24 cellular contexts compared by ENCODE assay signal in the genomic region with DNA sequence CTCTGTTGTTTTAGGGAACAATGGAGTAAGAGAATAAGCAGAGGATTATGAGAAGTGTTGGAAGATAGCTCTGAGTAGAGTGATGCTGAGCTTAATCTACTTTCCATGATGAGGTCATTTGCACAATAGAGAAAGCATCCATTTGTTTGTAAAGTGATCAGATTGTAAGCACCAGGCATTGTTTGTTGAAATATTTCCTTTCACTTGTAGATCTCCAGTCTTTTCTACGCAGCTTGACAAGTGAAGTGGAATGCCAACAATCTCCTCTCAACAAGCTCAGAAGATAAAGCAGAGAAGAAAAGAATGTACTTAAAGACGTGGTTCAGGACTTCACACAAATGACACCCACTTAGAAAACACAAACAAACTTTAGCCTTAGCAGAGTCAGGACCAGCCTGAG.
DNase-seq lines count a peak whose midpoint lies in the region; ATAC-seq and TF ChIP-seq lines count a peak whose summit lies in the region.
"Had no signal": no experiment of that assay in that cellular context is flagged by ENCODE, and none has a peak within 500 bp of the region (broad histone marks: within the 10 kb centered on the region; RNA-seq: fewer than 3 reads in every experiment).

No MANE protein-coding gene starts in this region.

- H3K4ac ChIP-seq in H9 (ENCODE audit: low read depth, low read length), result no peak overlapping the region

- no peaks in the 10 kb centered on the region for H4K20me1 ChIP-seq in H9 (ENCODE audit: control insufficient read depth, insufficient read depth, insufficient read length)
- no peaks in the 10 kb centered on the region for H4K20me1 ChIP-seq in osteoblast (ENCODE audit: insufficient read depth, low read length)

- H3K36me3 Mint-ChIP-seq in H9 (ENCODE audit: insufficient read depth in 1 of 3, low read depth in 3 of 3), result peaks cover 0 to 4% (median 0%) of the 10 kb centered on the region in 3 experiments; a peak in 2 of 7 replicates
- H3K36me3 Mint-ChIP-seq: activated CD8-positive, alpha-beta memory T cell treated with anti-CD3 and anti-CD28 coated beads, Interleukin-2, amount 10 ng/mL, durations not matched to agents 7 days and 5 days; activated naive CD4-positive, alpha-beta T cell treated with anti-CD3 and anti-CD28 coated beads, Interleukin-2, amount 50 U/mL, for 24 hours; T-cell had no signal

- no peak overlapping the region for H4K91ac ChIP-seq in H9 (ENCODE audit: insufficient read length, low read depth, low read length)

- H3K27me3 ChIP-seq in H9 (ENCODE audit: insufficient read depth, low read length) (peaks cover 23% of the 10 kb centered on the region; the same call in 1 of the 2 replicates), NT2/D1 (ENCODE audit: insufficient read depth, insufficient read length) (no peaks in the 10 kb centered on the region), osteoblast (ENCODE audit: insufficient read depth, low read length) (no peaks in the 10 kb centered on the region), breast epithelium (no peaks in the 10 kb centered on the region)
- H3K27me3 ChIP-seq: transverse colon had no signal

- no peak overlapping the region for H2BK15ac ChIP-seq in H9 (ENCODE audit: low read depth, low read length)

- DNase-seq in H9, result peak; percentile 44
- peak; percentile 80 for DNase-seq in NT2/D1 (ENCODE audit: low read depth, low spot score)
- peak; percentile 86 for DNase-seq in iPS DF 4.7 (ENCODE audit: extremely low read depth, low spot score)
- no peak for DNase-seq in osteoblast (ENCODE audit: insufficient read length, low spot score, missing footprints)
- no peak for DNase-seq in dermis blood vessel endothelial cell
- no peak for DNase-seq in posterior vena cava (ENCODE audit: low spot score)
- no peak for DNase-seq in breast epithelium (ENCODE audit: low spot score in 2 of 2)
- DNase-seq: activated CD4-positive, alpha-beta T cell treated with anti-CD3 and anti-CD28 coated beads for 4 hours; activated CD8-positive, alpha-beta memory T cell treated with anti-CD3 and anti-CD28 coated beads, Interleukin-2, amount 10 ng/mL, durations not matched to agents 7 days and 5 days; CD4-positive, alpha-beta T cell; HFFc6; MM.1S; NCI-H1436 treated with DMSO at 0.1 percent for 48 hours; PC-9; stimulated activated naive CD4-positive, alpha-beta T cell; T-cell; transverse colon had no signal

- no peak overlapping the region for H2BK12ac ChIP-seq in H9 (ENCODE audit: insufficient read length, low read depth, low read length)

- H3K4me2 ChIP-seq in H9 (ENCODE audit: insufficient read depth, insufficient read length, low read length), result peak overlapping the region; percentile 7
- no peak overlapping the region for H3K4me2 ChIP-seq in osteoblast (ENCODE audit: insufficient read depth, low read length)
- H3K4me2 ChIP-seq: PC-9 had no signal

- H3K18ac ChIP-seq in H9 (ENCODE audit: insufficient read length, low read depth, low read length), result no peak overlapping the region

- peak overlapping the region in 2 of 3 experiments; percentile 9 to 97; a peak in 3 of 7 replicates for H3K27ac Mint-ChIP-seq in H9
- H3K27ac Mint-ChIP-seq: activated CD8-positive, alpha-beta memory T cell treated with anti-CD3 and anti-CD28 coated beads, Interleukin-2, amount 10 ng/mL, durations not matched to agents 7 days and 5 days; activated naive CD4-positive, alpha-beta T cell treated with anti-CD3 and anti-CD28 coated beads, Interleukin-2, amount 50 U/mL, for 24 hours; activated T-helper 1 cell treated with anti-CD3 and anti-CD28 coated beads, Interleukin-12 subunit alpha, Interleukin-12 subunit beta, Interleukin-2, Interleukin-4 antibody, amounts not matched to agents 30 ng/mL and 10 ng/mL and 1 ng/mL, durations not matched to agents 14 hours and 24 hours and 36 hours; CD4-positive, alpha-beta T cell; HFFc6; T-cell had no signal

- H3K4me3 ChIP-seq in NT2/D1 (ENCODE audit: insufficient read length, low read depth) (no peak overlapping the region), osteoblast (ENCODE audit: insufficient read depth, low read length) (no peak overlapping the region), breast epithelium (no peak overlapping the region)
- H3K4me3 ChIP-seq: lung, PC-9, prostate gland, skin epidermis, transverse colon had no signal

- peaks cover 0 to 3% of the 10 kb centered on the region in 2 experiments; a peak in 1 of 5 replicates for H3K9me3 Mint-ChIP-seq in H9
- H3K9me3 Mint-ChIP-seq: activated naive CD4-positive, alpha-beta T cell treated with anti-CD3 and anti-CD28 coated beads, Interleukin-2, amount 50 U/mL, for 24 hours; activated T-helper 1 cell treated with anti-CD3 and anti-CD28 coated beads, Interleukin-12 subunit alpha, Interleukin-12 subunit beta, Interleukin-2, Interleukin-4 antibody, amounts not matched to agents 30 ng/mL and 10 ng/mL and 1 ng/mL, durations not matched to agents 14 hours and 24 hours and 36 hours; CD4-positive, alpha-beta T cell; HFFc6; T-cell had no signal

- H3K23ac ChIP-seq in H9 (ENCODE audit: insufficient read length, low read depth, low read length), result no peak overlapping the region

- intact Hi-C loops in posterior vena cava (cut with DNase I) (no loop called here), breast epithelium (cut with DNase I; ENCODE audit: low total_unique reads) (no loop called here)

- no peaks in the 10 kb centered on the region for H3K79me2 ChIP-seq in H9 (ENCODE audit: insufficient read depth, low read length)
- no peaks in the 10 kb centered on the region for H3K79me2 ChIP-seq in osteoblast (ENCODE audit: insufficient read depth, low read length)

- H4K5ac ChIP-seq in H9 (ENCODE audit: insufficient read length, low read depth, low read length), result no peak overlapping the region

- H2AK5ac ChIP-seq in H9 (ENCODE audit: insufficient read length, low read length), result no peak overlapping the region

- H3K23me2 ChIP-seq in H9 (ENCODE audit: insufficient read length, low read depth, low read length, poor library complexity, severe bottlenecking), result no peaks in the 10 kb centered on the region

- no peak for ATAC-seq in GM21786 (IDR thresholded peaks at IDR 0.05; ENCODE audit: unreplicated experiment)
- ATAC-seq: activated CD8-positive, alpha-beta memory T cell treated with anti-CD3 and anti-CD28 coated beads, Interleukin-2, amount 10 ng/mL, durations not matched to agents 7 days and 5 days; T-cell had no signal

- H2AFZ ChIP-seq in H9 (ENCODE audit: low read length), result no peak overlapping the region
- peak overlapping the region; percentile 32 for H2AFZ ChIP-seq in osteoblast (ENCODE audit: low read length)
- H2AFZ ChIP-seq: PC-9 had no signal

- H2BK20ac ChIP-seq in H9 (ENCODE audit: low read depth, low read length, poor library complexity, severe bottlenecking), result no peak overlapping the region

- TF ChIP-seq CTCF in H9 (conservative IDR thresholded peaks at IDR 0.05), result no peak
- no peak for TF ChIP-seq CTCF in osteoblast (IDR thresholded peaks at IDR 0.05; ENCODE audit: extremely low read depth, low read depth, low read length)
- TF ChIP-seq CTCF in breast epithelium (IDR thresholded peaks at IDR 0.05), result no peak

- H3K9me3 ChIP-seq in H9 (ENCODE audit: control insufficient read depth, low read depth, low read length) (no peaks in the 10 kb centered on the region), NT2/D1 (ENCODE audit: insufficient read depth, low read length) (peaks cover 5% of the 10 kb centered on the region; the same call in 1 of the 2 replicates), osteoblast (ENCODE audit: low read depth, low read length) (no peaks in the 10 kb centered on the region), breast epithelium (no peaks in the 10 kb centered on the region)
- H3K9me3 ChIP-seq: prostate gland, transverse colon had no signal

- H3K9ac ChIP-seq in H9 (ENCODE audit: extremely low read depth, insufficient read length, low read length) (no peak overlapping the region), NT2/D1 (ENCODE audit: insufficient read length, low read depth) (no peak overlapping the region)

- no peak for TF ChIP-seq POLR2A in breast epithelium (IDR thresholded peaks at IDR 0.05)

- no peak overlapping the region for H2BK120ac ChIP-seq in H9 (ENCODE audit: low read depth, low read length, poor library complexity, severe bottlenecking)

- no peak overlapping the region for H4K8ac ChIP-seq in H9 (replicated peaks; ENCODE audit: insufficient read length, low read depth, low read length)

- no peak overlapping the region for H3K56ac ChIP-seq in H9 (ENCODE audit: insufficient read length, low read depth, low read length)

- no peaks in the 10 kb centered on the region; the same call in 1 of the 2 replicates for H3K4me1 ChIP-seq in H9 (ENCODE audit: insufficient read depth, low read length)
- H3K4me1 ChIP-seq in NT2/D1 (ENCODE audit: insufficient read depth, insufficient read length), result no peaks in the 10 kb centered on the region
- H3K4me1 ChIP-seq in osteoblast (ENCODE audit: insufficient read depth, low read length), result peaks cover 4% of the 10 kb centered on the region
- H3K4me1 ChIP-seq in breast epithelium, result no peaks in the 10 kb centered on the region
- H3K4me1 ChIP-seq: prostate gland, transverse colon had no signal

- peak overlapping the region; percentile 4 to 11; a peak in 2 of 5 replicates for H3K4me3 Mint-ChIP-seq in H9
- H3K4me3 Mint-ChIP-seq: activated CD8-positive, alpha-beta memory T cell treated with anti-CD3 and anti-CD28 coated beads, Interleukin-2, amount 10 ng/mL, durations not matched to agents 7 days and 5 days; activated naive CD4-positive, alpha-beta T cell treated with anti-CD3 and anti-CD28 coated beads, Interleukin-2, amount 50 U/mL, for 24 hours; activated T-helper 1 cell treated with anti-CD3 and anti-CD28 coated beads, Interleukin-12 subunit alpha, Interleukin-12 subunit beta, Interleukin-2, Interleukin-4 antibody, amounts not matched to agents 30 ng/mL and 10 ng/mL and 1 ng/mL, durations not matched to agents 14 hours and 24 hours and 36 hours; CD4-positive, alpha-beta T cell; HFFc6; T-cell had no signal

- H3K14ac ChIP-seq in H9 (ENCODE audit: insufficient read depth, low read length), result no peak overlapping the region

- no CpG with 5 or more reads among the region's 2 CpGs for WGBS in H9 (ENCODE audit: extremely low coverage, insufficient read length, low lambda C conversion rate)

- no peak overlapping the region for H3T11ph ChIP-seq in H9 (ENCODE audit: low read length)

- peaks cover 42% of the 10 kb centered on the region for H3K27me3 Mint-ChIP-seq in H9 (ENCODE audit: low read depth)
- H3K27me3 Mint-ChIP-seq: activated CD8-positive, alpha-beta memory T cell treated with anti-CD3 and anti-CD28 coated beads, Interleukin-2, amount 10 ng/mL, durations not matched to agents 7 days and 5 days; activated naive CD4-positive, alpha-beta T cell treated with anti-CD3 and anti-CD28 coated beads, Interleukin-2, amount 50 U/mL, for 24 hours; CD4-positive, alpha-beta T cell had no signal

- peaks cover 39 to 41% of the 10 kb centered on the region in 2 experiments for H3K4me1 Mint-ChIP-seq in H9
- H3K4me1 Mint-ChIP-seq: activated CD8-positive, alpha-beta memory T cell treated with anti-CD3 and anti-CD28 coated beads, Interleukin-2, amount 10 ng/mL, durations not matched to agents 7 days and 5 days; activated naive CD4-positive, alpha-beta T cell treated with anti-CD3 and anti-CD28 coated beads, Interleukin-2, amount 50 U/mL, for 24 hours; T-cell had no signal

- no peak overlapping the region for H2BK5ac ChIP-seq in H9 (ENCODE audit: insufficient read length, low read length)

- no peaks in the 10 kb centered on the region for H3K36me3 ChIP-seq in NT2/D1 (ENCODE audit: insufficient read depth, insufficient read length, low read length)
- no peaks in the 10 kb centered on the region for H3K36me3 ChIP-seq in osteoblast (ENCODE audit: insufficient read depth, low read length)
- H3K36me3 ChIP-seq in breast epithelium, result no peaks in the 10 kb centered on the region
- H3K36me3 ChIP-seq: prostate gland, transverse colon had no signal

- H3K79me1 ChIP-seq in H9 (ENCODE audit: insufficient read depth, low read depth, low read length, poor library complexity, severe bottlenecking), result no peaks in the 10 kb centered on the region

- no peak overlapping the region for H3K27ac ChIP-seq in H9 (ENCODE audit: insufficient read length, low read depth, low read length)
- no peak overlapping the region for H3K27ac ChIP-seq in osteoblast (ENCODE audit: low read depth, low read length)
- no peak overlapping the region for H3K27ac ChIP-seq in breast epithelium
- H3K27ac ChIP-seq: HL-60, PC-9, prostate gland, skin epidermis, transverse colon had no signal

Comparison
In these comparisons a context has a peak if more than half of its experiments do, and no peak if none do; other contexts are left out.
1. DNase-seq: peak in H9 (single experiment), NT2/D1 (single experiment) and iPS DF 4.7 (single experiment); none in osteoblast (single experiment), dermis blood vessel endothelial cell (single experiment), posterior vena cava (single experiment) and breast epithelium (0 of 2).